In the genomic region with DNA sequence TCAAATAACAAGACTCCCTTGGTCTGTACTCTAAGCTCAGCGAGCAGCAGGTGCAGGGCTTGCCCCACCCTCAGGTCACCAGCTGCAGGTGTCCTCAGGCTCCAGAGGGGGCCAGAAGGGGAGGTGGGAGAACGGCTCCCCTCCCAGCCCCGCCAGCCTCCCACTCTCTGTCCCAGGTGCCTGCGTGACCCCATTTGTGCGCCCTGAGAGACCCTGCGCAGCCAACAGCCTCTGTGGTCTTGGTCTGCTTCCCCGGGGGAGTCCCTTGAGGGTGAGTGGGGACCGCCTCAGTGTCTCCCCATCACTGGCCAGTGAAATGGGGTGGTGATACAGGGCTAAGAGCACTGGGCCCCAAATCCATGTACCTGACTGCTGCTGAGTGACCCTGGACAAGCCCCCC, we compare ENCODE assay signal across 25 cellular contexts.
DNase-seq lines count a peak whose midpoint lies in the region; ATAC-seq and TF ChIP-seq lines count a peak whose summit lies in the region.
"Had no signal": no experiment of that assay in that cellular context is flagged by ENCODE, and none has a peak within 500 bp of the region (broad histone marks: within the 10 kb centered on the region; RNA-seq: fewer than 3 reads in every experiment).

No MANE protein-coding gene starts in this region.

- H3K27ac Mint-ChIP-seq in MCF 10A (ENCODE audit: low read depth, unreplicated experiment) (peak overlapping the region; percentile 36), nephron (peak overlapping the region; percentile 10 to 46 (median 32))
- H3K27ac Mint-ChIP-seq: activated CD4-positive, alpha-beta memory T cell treated with anti-CD3 and anti-CD28 coated beads, Interleukin-2, amount 10 ng/mL, durations not matched to agents 7 days and 5 days; B cell; natural killer cell treated with Interleukin-12 subunit alpha and Interleukin-12 subunit beta and Interleukin-15 and Interleukin-18, amount 100 ng/mL, for 72 hours had no signal

- no peaks in the 10 kb centered on the region for H3K9me3 ChIP-seq in mammary epithelial cell (replicated peaks; ENCODE audit: insufficient read depth, low read length)
- H3K9me3 ChIP-seq: ovary, Peyer's patch had no signal

- BruUV-seq in MCF 10A (replicated peaks; lab: Mats Ljungman, UMichigan) (no TSS peak), mammary epithelial cell (replicated peaks; lab: Mats Ljungman, UMichigan) (no TSS peak)

- H3K27ac ChIP-seq in mammary epithelial cell (ENCODE audit: insufficient read depth, low read depth, low read length) (no peak overlapping the region), RWPE1 (peak overlapping the region; percentile 99)
- H3K27ac ChIP-seq: ovary had no signal

- H3K4me1 Mint-ChIP-seq in MCF 10A (ENCODE audit: insufficient read depth, unreplicated experiment): peaks cover 39% of the 10 kb centered on the region
- H3K4me1 Mint-ChIP-seq in nephron: peaks cover 27% of the 10 kb centered on the region
- H3K4me1 Mint-ChIP-seq: B cell had no signal

- CTCF ChIA-PET in MCF 10A (lab: Yijun Ruan, JAX) (no interaction called here), mammary epithelial cell (lab: Charles Lee; ENCODE audit: low non-redundant PET) (no interaction called here), RWPE1 (lab: Yijun Ruan, JAX) (no interaction called here)

- no peak overlapping the region for H3K9ac ChIP-seq in mammary epithelial cell (ENCODE audit: insufficient read depth, low read length)

- H3K27me3 Mint-ChIP-seq in MCF 10A (ENCODE audit: insufficient read depth, unreplicated experiment) (no peaks in the 10 kb centered on the region), nephron (ENCODE audit: low read depth) (no peaks in the 10 kb centered on the region)
- H3K27me3 Mint-ChIP-seq: activated CD4-positive, alpha-beta memory T cell treated with anti-CD3 and anti-CD28 coated beads, Interleukin-2, amount 10 ng/mL, durations not matched to agents 7 days and 5 days; CD8-positive, alpha-beta memory T cell; natural killer cell treated with Interleukin-12 subunit alpha and Interleukin-12 subunit beta and Interleukin-15 and Interleukin-18, amount 100 ng/mL, for 72 hours had no signal

- no peak for ATAC-seq in GM18907 (IDR thresholded peaks at IDR 0.05; ENCODE audit: unreplicated experiment)
- ATAC-seq in HG03520 (IDR thresholded peaks at IDR 0.05; ENCODE audit: unreplicated experiment): no peak
- ATAC-seq: GM12878, left cardiac atrium had no signal

- POLR2A ChIA-PET in MCF 10A (lab: Yijun Ruan, JAX): no interaction called here
- POLR2A ChIA-PET in RWPE1 (lab: Yijun Ruan, JAX; ENCODE audit: low non-redundant PET): no interaction called here

- peaks cover 37% of the 10 kb centered on the region for H3K4me1 ChIP-seq in mammary epithelial cell (ENCODE audit: insufficient read depth, low read length)

- dilution Hi-C loops in mammary epithelial cell (cut with HindIII; ENCODE audit: low sequenced_read_pairs): loop anchor here (5.0 kb wide), 1 partner anchor 33 kb away; no protein-coding TSS in a partner anchor

- 95% methylated on average over 8 of the region's 8 CpGs for WGBS in mammary epithelial cell (ENCODE audit: low coverage, missing lambda C conversion rate)

- peaks cover 98% of the 10 kb centered on the region for H3K79me2 ChIP-seq in mammary epithelial cell (ENCODE audit: insufficient read depth, low read length)

- TF ChIP-seq CTCF in MCF 10A (IDR thresholded peaks at IDR 0.05; ENCODE audit: unreplicated experiment) (no peak), mammary epithelial cell (conservative IDR thresholded peaks at IDR 0.05 in 1 of 2, IDR thresholded peaks at IDR 0.05 in 1 of 2; ENCODE audit: extremely low read depth in 1 of 2, insufficient read depth in 1 of 2, low read depth in 1 of 2, low read length in 2 of 2) (no peak), RWPE1 (conservative IDR thresholded peaks at IDR 0.05; ENCODE audit: low read depth) (no peak), nephron (IDR thresholded peaks at IDR 0.05; ENCODE audit: unreplicated experiment in 3 of 3) (no peak)

- DNase-seq in MCF 10A (ENCODE audit: unreplicated experiment) (no peak), mammary epithelial cell (no peak), RWPE1 (ENCODE audit: low spot score) (no peak), amniotic stem cell (lab: John Stamatoyannopoulos, UW) (no peak)
- DNase-seq: activated CD4-positive, alpha-beta memory T cell treated with anti-CD3 and anti-CD28 coated beads, Interleukin-2, amount 10 ng/mL, durations not matched to agents 7 days and 5 days; activated CD8-positive, alpha-beta memory T cell treated with anti-CD3 and anti-CD28 coated beads, Interleukin-2, amount 50 U/mL, for 4 hours; activated naive CD4-positive, alpha-beta T cell treated with Interleukin-2 at 50 U/mL for 16 hours; CD8-positive, alpha-beta memory T cell; H7; hippocampal formation; left cardiac atrium; NCI-H1694; ovary; Peyer's patch; stimulated activated CD4-positive, alpha-beta T cell treated with anti-CD3 and anti-CD28 coated beads, Interleukin-1b, Interleukin-23, amount 100 ng/mL, for 48 hours; stimulated activated naive CD4-positive, alpha-beta T cell treated with Interleukin-2 at 50 U/mL for 16 hours; T-helper 9 cell had no signal

- H3K4me3 Mint-ChIP-seq in MCF 10A (ENCODE audit: unreplicated experiment) (no peak overlapping the region), nephron (no peak overlapping the region)
- H3K4me3 Mint-ChIP-seq: activated CD4-positive, alpha-beta memory T cell treated with anti-CD3 and anti-CD28 coated beads, Interleukin-2, amount 10 ng/mL, durations not matched to agents 7 days and 5 days; B cell; natural killer cell treated with Interleukin-12 subunit alpha and Interleukin-12 subunit beta and Interleukin-15 and Interleukin-18, amount 100 ng/mL, for 72 hours had no signal

- intact Hi-C loops in MCF 10A (cut with micrococcal nuclease): no loop called here
- intact Hi-C loops in mammary epithelial cell (cut with micrococcal nuclease): no loop called here

- in situ Hi-C loops in mammary epithelial cell (cut with MboI; ENCODE audit: low sequenced_read_pairs in 2 of 2): no loop called here

- no peaks in the 10 kb centered on the region for H3K27me3 ChIP-seq in mammary epithelial cell (ENCODE audit: insufficient read depth, low read length)
- H3K27me3 ChIP-seq: ovary, Peyer's patch had no signal

- H3K36me3 Mint-ChIP-seq in MCF 10A (ENCODE audit: insufficient read depth, unreplicated experiment) (peaks cover 71% of the 10 kb centered on the region), nephron (ENCODE audit: low read depth) (peaks cover 12% of the 10 kb centered on the region)
- H3K36me3 Mint-ChIP-seq: natural killer cell treated with Interleukin-12 subunit alpha and Interleukin-12 subunit beta and Interleukin-15 and Interleukin-18, amount 100 ng/mL, for 72 hours had no signal

- no peak overlapping the region for H3K4me2 ChIP-seq in mammary epithelial cell (ENCODE audit: insufficient read depth, low read depth, low read length)

- peaks cover 19% of the 10 kb centered on the region for H4K20me1 ChIP-seq in mammary epithelial cell (ENCODE audit: insufficient read depth, low read length)

- H3K4me3 ChIP-seq in mammary epithelial cell (replicated peaks in 1 of 3; ENCODE audit: insufficient read depth in 1 of 3, low read depth in 2 of 3, low read length in 3 of 3): no peak overlapping the region
- H3K4me3 ChIP-seq: GM12878, lung, ovary, Peyer's patch, skin epidermis had no signal

- peaks cover 8% of the 10 kb centered on the region for H3K36me3 ChIP-seq in mammary epithelial cell (ENCODE audit: insufficient read depth, low read length)
- H3K36me3 ChIP-seq: ovary, Peyer's patch had no signal

- H3K9me3 Mint-ChIP-seq in MCF 10A (ENCODE audit: unreplicated experiment) (no peaks in the 10 kb centered on the region), nephron (no peaks in the 10 kb centered on the region)
- H3K9me3 Mint-ChIP-seq: activated CD4-positive, alpha-beta memory T cell treated with anti-CD3 and anti-CD28 coated beads, Interleukin-2, amount 10 ng/mL, durations not matched to agents 7 days and 5 days; CD8-positive, alpha-beta memory T cell; natural killer cell treated with Interleukin-12 subunit alpha and Interleukin-12 subunit beta and Interleukin-15 and Interleukin-18, amount 100 ng/mL, for 72 hours had no signal

- no peak overlapping the region for H2AFZ ChIP-seq in mammary epithelial cell (ENCODE audit: low read depth, low read length)
